8 cellular contexts compared by ENCODE assay signal in the genomic region with DNA sequence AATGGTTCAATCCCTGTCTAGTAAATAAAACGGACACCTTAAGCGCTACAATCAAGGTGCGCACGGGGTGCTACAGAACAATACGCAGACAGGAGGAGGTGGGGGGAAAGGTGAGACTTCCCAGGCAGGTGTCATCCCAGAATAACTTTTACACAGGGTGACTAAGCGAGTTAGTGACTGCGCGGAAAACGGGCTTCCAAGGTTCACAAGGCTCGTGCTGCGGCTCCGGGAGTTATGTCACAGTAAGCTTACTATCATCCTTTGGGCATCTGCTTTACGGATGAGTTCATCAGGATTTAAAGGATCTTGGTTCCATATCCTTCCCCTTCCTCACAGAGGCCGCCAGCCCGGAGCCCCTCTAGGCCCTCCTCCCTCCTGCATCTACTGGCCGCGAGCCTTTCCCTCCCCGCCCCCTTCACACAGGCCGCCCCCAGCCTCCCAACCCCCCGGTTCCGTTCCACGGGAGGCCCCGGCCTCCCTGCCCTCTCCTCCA. TPM values are rescaled to one million over a fixed set of nuclear protein-coding genes. Genes with fewer than 3 reads are reported as not detected.
A peak's percentile ranks its signal among the peaks of the same experiment; 100 is the strongest.
DNase-seq lines count a peak whose midpoint lies in the region; ATAC-seq, FAIRE-seq and TF ChIP-seq lines count a peak whose summit lies in the region.

No MANE protein-coding gene starts in this region.

- POLR2A ChIA-PET in HCT116 (lab: Charles Lee), result no interaction called here
- POLR2A ChIA-PET in activated CD4-positive, alpha-beta memory T cell treated with anti-CD3 and anti-CD28 coated beads for 36 hours (lab: Charles Lee), result no interaction called here

- peak overlapping the region; percentile 84 for H3K4me3 Mint-ChIP-seq in activated CD4-positive, alpha-beta memory T cell treated with anti-CD3 and anti-CD28 coated beads for 36 hours
- peak overlapping the region; percentile 91 for H3K4me3 Mint-ChIP-seq in glutamatergic neuron (ENCODE audit: unreplicated experiment)

- DNase-seq in activated CD4-positive, alpha-beta T cell treated with anti-CD3 and anti-CD28 coated beads for 24 hours (ENCODE audit: low read depth in 2 of 2), result peak; percentile 0 to 22
- no peak for DNase-seq in activated CD4-positive, alpha-beta T cell treated with anti-CD3 and anti-CD28 coated beads for 1 hour
- peak; percentile 48 for DNase-seq in HCT116 (ENCODE audit: low read depth, low spot score)
- peak; percentile 58 for DNase-seq in NCI-H1105 treated with DMSO at 0.1 percent for 48 hours (lab: John Stamatoyannopoulos, UW)
- no peak for DNase-seq in activated CD4-positive, alpha-beta memory T cell treated with anti-CD3 and anti-CD28 coated beads for 36 hours
- no peak for DNase-seq in glutamatergic neuron
- no peak for DNase-seq in pancreas
- DNase-seq in middle frontal gyrus (ENCODE audit: extremely low spot score, low spot score), result no peak

- TSS peak; percentile 91 for BruUV-seq in HCT116 (replicated peaks; lab: Mats Ljungman, UMichigan)

- TF ChIP-seq RAD21 in HCT116 (IDR thresholded peaks at IDR 0.05; ENCODE audit: low read depth), result no peak

- H3K9me2 ChIP-seq in HCT116 (ENCODE audit: insufficient read depth), result no peaks in the 10 kb centered on the region

- CTCF ChIA-PET in HCT116 (lab: Charles Lee), result no interaction called here
- CTCF ChIA-PET in activated CD4-positive, alpha-beta memory T cell treated with anti-CD3 and anti-CD28 coated beads for 36 hours (lab: Charles Lee), result no interaction called here

- H3K4me1 ChIP-seq in HCT116 (ENCODE audit: control insufficient read depth in 1 of 2, insufficient read depth in 2 of 2, low read length in 2 of 2) (peaks cover 5 to 25% of the 10 kb centered on the region in 2 experiments; a peak in 3 of 4 replicates), pancreas (peaks cover 0 to 4% (median 4%) of the 10 kb centered on the region in 3 donors)

- peak overlapping the region; percentile 66 to 77 for H3K4me3 ChIP-seq in HCT116 (replicated peaks in 1 of 2; ENCODE audit: low read depth in 1 of 2, low read length in 2 of 2)
- peak overlapping the region; percentile 59 to 86 (median 60) for H3K4me3 ChIP-seq in pancreas

- no peak for FAIRE-seq in pancreas (lab: Jason Lieb, UNC)

- peak overlapping the region; percentile 79 for H3K27ac Mint-ChIP-seq in activated CD4-positive, alpha-beta memory T cell treated with anti-CD3 and anti-CD28 coated beads for 36 hours
- H3K27ac Mint-ChIP-seq in glutamatergic neuron (ENCODE audit: unreplicated experiment), result peak overlapping the region; percentile 82

- TF ChIP-seq CTCF in HCT116 (IDR thresholded peaks at IDR 0.05 in 2 of 3, conservative IDR thresholded peaks at IDR 0.05 in 1 of 3; ENCODE audit: borderline replicate concordance in 1 of 3, insufficient read depth in 1 of 3, low read depth in 2 of 3, low read length in 2 of 3) (no peak), glutamatergic neuron (IDR thresholded peaks at IDR 0.05; ENCODE audit: partially characterized antibody, unreplicated experiment) (no peak), pancreas (IDR thresholded peaks at IDR 0.05) (no peak)

- WGBS in pancreas, 2 donors, result 0 to 1% methylated on average over 23 of the region's 23 CpGs

- no peaks in the 10 kb centered on the region for H3K27me3 ChIP-seq in HCT116 (ENCODE audit: insufficient read depth, low read length)
- no peaks in the 10 kb centered on the region for H3K27me3 ChIP-seq in pancreas

- peaks cover 22% of the 10 kb centered on the region for H3K4me1 Mint-ChIP-seq in activated CD4-positive, alpha-beta memory T cell treated with anti-CD3 and anti-CD28 coated beads for 36 hours (ENCODE audit: low read depth)
- peaks cover 5% of the 10 kb centered on the region for H3K4me1 Mint-ChIP-seq in glutamatergic neuron (ENCODE audit: low read depth, unreplicated experiment)

- ATAC-seq in HCT116, result peak; percentile 72
- peak; percentile 53 to 76 (median 64) for ATAC-seq in pancreas

- intact Hi-C loops in HCT116 (cut with micrococcal nuclease), result loop anchor here (2.0 kb wide), 1 partner anchor 42 kb away; a partner anchor contains a TSS
- intact Hi-C loops in activated CD4-positive, alpha-beta memory T cell treated with anti-CD3 and anti-CD28 coated beads for 36 hours (cut with micrococcal nuclease), result loop anchor here (2.0 to 5.0 kb wide), 3 partner anchors 40 to 206 kb away; a partner anchor contains a TSS
- intact Hi-C loops in pancreas (cut with DNase I), result no loop called here

- peaks cover 9% of the 10 kb centered on the region for H3K79me2 ChIP-seq in HCT116 (ENCODE audit: insufficient read depth, low read length)

- peak overlapping the region; percentile 89 for H3K4me2 ChIP-seq in HCT116 (ENCODE audit: low read length)

- peak overlapping the region; percentile 39 for H2AFZ ChIP-seq in HCT116 (ENCODE audit: low read depth, low read length, poor library complexity, severe bottlenecking)

- H3K27ac ChIP-seq in HCT116 (ENCODE audit: low read depth, low read length), result peak overlapping the region; percentile 99
- peak overlapping the region; percentile 79 to 89 (median 85) for H3K27ac ChIP-seq in pancreas

- peak overlapping the region; percentile 73 for H3K9ac ChIP-seq in HCT116 (ENCODE audit: low read length)

- no peak for TF ChIP-seq POLR2A in HCT116 (IDR thresholded peaks at IDR 0.05; ENCODE audit: borderline replicate concordance, extremely low read depth, insufficient read depth, insufficient read length)

- H3K9me3 ChIP-seq in HCT116 (ENCODE audit: control insufficient read depth in 1 of 2, insufficient read depth in 1 of 2, low read depth in 1 of 2, low read length in 2 of 2) (peaks cover 0 to 17% of the 10 kb centered on the region in 2 experiments; a peak in 1 of 4 replicates), pancreas (no peaks in the 10 kb centered on the region)

- H4K20me1 ChIP-seq in HCT116 (ENCODE audit: insufficient read depth), result no peaks in the 10 kb centered on the region

- no peaks in the 10 kb centered on the region for H3K27me3 Mint-ChIP-seq in activated CD4-positive, alpha-beta memory T cell treated with anti-CD3 and anti-CD28 coated beads for 36 hours
- H3K27me3 Mint-ChIP-seq in glutamatergic neuron (ENCODE audit: unreplicated experiment), result peaks cover 5% of the 10 kb centered on the region

- H3K36me3 ChIP-seq in HCT116 (ENCODE audit: control insufficient read depth in 1 of 2, insufficient read depth in 2 of 2, low read length in 2 of 2), result no peaks in the 10 kb centered on the region
- no peaks in the 10 kb centered on the region for H3K36me3 ChIP-seq in pancreas

- RAD21 ChIA-PET in HCT116 (lab: Charles Lee; ENCODE audit: low non-redundant PET in 1 of 2, low total read pairs in 2 of 2, uncharacterized antibody in 2 of 2, unreplicated experiment in 2 of 2), result no interaction called here

- H3K36me3 Mint-ChIP-seq in activated CD4-positive, alpha-beta memory T cell treated with anti-CD3 and anti-CD28 coated beads for 36 hours, result peaks cover 14% of the 10 kb centered on the region
- H3K36me3 Mint-ChIP-seq in glutamatergic neuron (ENCODE audit: unreplicated experiment), result peaks cover 12% of the 10 kb centered on the region

- peaks cover 23% of the 10 kb centered on the region for H3K9me3 Mint-ChIP-seq in activated CD4-positive, alpha-beta memory T cell treated with anti-CD3 and anti-CD28 coated beads for 36 hours
- H3K9me3 Mint-ChIP-seq in glutamatergic neuron (ENCODE audit: unreplicated experiment), result peaks cover 12% of the 10 kb centered on the region

TF ChIP-seq in HCT116, 20 proteins besides CTCF, POLR2A, EP300 and RAD21:
- no peak for TF ChIP-seq SRF (IDR thresholded peaks at IDR 0.05; ENCODE audit: low read depth)
- TF ChIP-seq TCF7L2 (IDR thresholded peaks at IDR 0.05; ENCODE audit: borderline replicate concordance, extremely low read depth, insufficient read depth, insufficient read length), result peak; percentile 46
- TF ChIP-seq POLR2AphosphoS5 (IDR thresholded peaks at IDR 0.05; ENCODE audit: low read depth, low read length), result peak; percentile 44; the same call in 1 of the 2 replicates
- TF ChIP-seq CBX3 (IDR thresholded peaks at IDR 0.05; ENCODE audit: low read depth), result 0 out of 2 replicates have a peak, but pooled peaks have one; percentile 23

RNA-seq across cellular contexts. Expression of a gene that starts 0.5 kb away (rescaled TPM):
- total RNA-seq in HCT116 (2021; ENCODE audit: unreplicated experiment), result 13.1 TPM
- polyA plus RNA-seq in HCT116 (2012), result 3.4 and 4.3 TPM in 2 replicates
- total RNA-seq in activated CD4-positive, alpha-beta memory T cell treated with anti-CD3 and anti-CD28 coated beads for 36 hours, result 1 to 10 TPM; 4.7 to 5.3 TPM
- 8.7 TPM for total RNA-seq in glutamatergic neuron (ENCODE audit: unreplicated experiment)
- total RNA-seq in pancreas, result 1 to 10 TPM; 4.7 to 7.8 (median 6.7) TPM
- polyA plus RNA-seq in pancreas, result 10 to 100 TPM in 1 of 2 donors, 1 to 10 TPM in 1; 7.9 to 16.0 TPM

RNA-seq across cellular contexts. Expression of a gene that starts 40.8 kb away (rescaled TPM):
- total RNA-seq in HCT116 (2021; ENCODE audit: unreplicated experiment) (26.5 TPM), glutamatergic neuron (ENCODE audit: unreplicated experiment) (1.1 TPM), pancreas (10 to 100 TPM; 17.7 to 31.7 (median 20.9) TPM)
- 39.1 and 40.3 TPM in 2 replicates for polyA plus RNA-seq in HCT116 (2012)
- 10 to 100 TPM; 17.5 to 18.2 TPM for total RNA-seq in activated CD4-positive, alpha-beta memory T cell treated with anti-CD3 and anti-CD28 coated beads for 36 hours
- 10 to 100 TPM; 12.8 to 19.7 TPM for polyA plus RNA-seq in pancreas

Comparison
In these comparisons a context has a peak if more than half of its experiments do, and no peak if none do; other contexts are left out.
1. DNase-seq: peak in activated CD4-positive, alpha-beta T cell treated with anti-CD3 and anti-CD28 coated beads for 24 hours (2 of 2), HCT116 (single experiment) and NCI-H1105 treated with DMSO at 0.1 percent for 48 hours (single experiment); none in activated CD4-positive, alpha-beta T cell treated with anti-CD3 and anti-CD28 coated beads for 1 hour (single experiment), activated CD4-positive, alpha-beta memory T cell treated with anti-CD3 and anti-CD28 coated beads for 36 hours (single experiment), glutamatergic neuron (single experiment), pancreas (0 of 6) and middle frontal gyrus (single experiment).
2. intact Hi-C loops: an anchor here in HCT116 (2.0 kb wide) and activated CD4-positive, alpha-beta memory T cell treated with anti-CD3 and anti-CD28 coated beads for 36 hours (2.0 to 5.0 kb wide); none called in pancreas.